In genomic region chr11:31397239-31397834, GRCh38 we compare ENCODE assay signal across 8 cellular contexts. TPM values are rescaled to one million over a fixed set of nuclear protein-coding genes. Genes with fewer than 3 reads are reported as not detected.
DNase-seq lines count a peak whose midpoint lies in the region; ATAC-seq and TF ChIP-seq lines count a peak whose summit lies in the region.

No MANE protein-coding gene starts in this region.

- H3K27ac ChIP-seq in 22Rv1 = no peak overlapping the region
- H3K27ac ChIP-seq in adrenal gland = no peak overlapping the region

- no peaks in the 10 kb centered on the region for H3K36me3 ChIP-seq in GM06990 (ENCODE audit: control insufficient read depth, insufficient read depth, low read length)
- H3K36me3 ChIP-seq in adrenal gland (replicated peaks in 1 of 2) = no peaks in the 10 kb centered on the region

- no peak for DNase-seq in GM06990 (ENCODE audit: extremely low read depth, insufficient read length)
- DNase-seq in NAMALWA (ENCODE audit: low spot score) = peak; percentile 52
- DNase-seq in adrenal gland = no peak
- no peak for DNase-seq in left colon
- no peak for DNase-seq in occipital lobe (lab: John Stamatoyannopoulos, UW)

- no peak for TF ChIP-seq POLR2A in adrenal gland (IDR thresholded peaks at IDR 0.05)

- 49 to 54% (median 50%) methylated on average over 5 of the region's 5 CpGs for WGBS in adrenal gland, 4 donors

- H3K4me1 ChIP-seq in adrenal gland (replicated peaks in 1 of 2) = no peaks in the 10 kb centered on the region

- ATAC-seq in left colon (peak; percentile 49), HG03045 (IDR thresholded peaks at IDR 0.05; ENCODE audit: unreplicated experiment) (no peak), HG03342 (IDR thresholded peaks at IDR 0.05; ENCODE audit: unreplicated experiment) (no peak)

- H3K27me3 ChIP-seq in GM06990 (replicated peaks; ENCODE audit: control insufficient read depth, insufficient read depth, low read length) (no peaks in the 10 kb centered on the region), adrenal gland (no peaks in the 10 kb centered on the region)

- TF ChIP-seq CTCF in 22Rv1 (IDR thresholded peaks at IDR 0.05) (peak; percentile 78), GM06990 (IDR thresholded peaks at IDR 0.05; ENCODE audit: insufficient read depth, low read length, poor library complexity, severe bottlenecking) (peak; percentile 59), adrenal gland (IDR thresholded peaks at IDR 0.05) (peak; percentile 29 to 75 (median 54))

- H3K4me3 ChIP-seq in GM06990 (replicated peaks; ENCODE audit: low read depth, low read length) = no peak overlapping the region
- H3K4me3 ChIP-seq in adrenal gland = no peak overlapping the region

- intact Hi-C loops in adrenal gland (cut with DNase I) (loop anchor here in 1 of 2 donors (5.0 kb wide), 1 partner anchor 475 kb away; no protein-coding TSS in a partner anchor), left colon (cut with DNase I, micrococcal nuclease) (no loop called here)

- H3K9me3 ChIP-seq in adrenal gland (replicated peaks in 1 of 3) = no peaks in the 10 kb centered on the region

RNA-seq across cellular contexts. Expression of gene DNAJC24, which starts 27.7 kb away (rescaled TPM):
- 10 to 100 TPM in 7 of 8 donors, 1 to 10 TPM in 1; 5.8 to 17.6 (median 13.5) TPM for total RNA-seq in adrenal gland
- polyA plus RNA-seq in adrenal gland = 10 to 100 TPM in 1 of 3 donors, 1 to 10 TPM in 2; 1.9 to 20.0 (median 3.8) TPM
- 10 to 100 TPM in 1 of 2 donors, 1 to 10 TPM in 1; 8.3 to 10.1 TPM for total RNA-seq in left colon
- total RNA-seq in occipital lobe = 22.3 TPM

RNA-seq across cellular contexts. Expression of gene DCDC1, which starts 27.8 kb away (rescaled TPM):
- total RNA-seq in adrenal gland = 1 to 10 TPM in 1 of 8 donors, under 1 TPM in 6, not detected in 1; 0.14 to 1.5 (median 0.42) TPM
- polyA plus RNA-seq in adrenal gland = under 1 TPM; 0.07 to 0.29 (median 0.08) TPM
- not detected for total RNA-seq in left colon
- total RNA-seq in occipital lobe = 1.2 TPM
